ENCODE assay signal across 9 cellular contexts in the genomic region with DNA sequence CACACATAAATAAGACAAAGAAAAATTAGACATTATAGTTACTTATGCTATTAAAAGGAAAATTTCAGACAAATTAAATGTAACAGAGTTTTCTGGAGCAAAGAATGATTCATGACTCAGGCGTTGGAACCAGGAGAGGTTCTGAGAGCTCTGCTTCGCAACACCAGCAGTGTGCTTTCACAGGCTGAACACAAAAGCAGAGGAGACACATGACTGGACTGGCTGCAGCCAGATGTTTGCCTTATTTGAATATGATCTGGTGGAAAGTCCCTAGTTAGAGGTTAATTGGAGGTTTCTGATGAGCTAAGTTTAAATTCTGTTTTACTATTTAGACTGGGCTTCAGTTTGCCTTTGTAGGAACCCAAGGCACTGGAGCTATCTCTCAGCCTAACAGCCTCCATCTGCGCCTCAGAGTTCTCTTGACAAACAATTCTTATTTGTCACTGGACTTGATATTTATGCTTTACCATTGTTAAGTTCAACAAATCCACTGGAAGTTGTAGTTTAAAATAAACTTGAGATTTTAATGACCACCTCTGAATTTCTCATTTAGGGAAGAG. TPM values are rescaled to one million over a fixed set of nuclear protein-coding genes. Genes with fewer than 3 reads are reported as not detected.
DNase-seq lines count a peak whose midpoint lies in the region; ATAC-seq and TF ChIP-seq lines count a peak whose summit lies in the region.
"Had no signal": no experiment of that assay in that cellular context is flagged by ENCODE, and none has a peak within 500 bp of the region (broad histone marks: within the 10 kb centered on the region; RNA-seq: fewer than 3 reads in every experiment).

No MANE protein-coding gene starts in this region.

- no peak for TF ChIP-seq POLR2A in tibial nerve (IDR thresholded peaks at IDR 0.05)

- TF ChIP-seq EP300 in tibial nerve (IDR thresholded peaks at IDR 0.05): no peak

- ATAC-seq in GM18519 (IDR thresholded peaks at IDR 0.05; ENCODE audit: low FRiP score, unreplicated experiment): peak; percentile 94
- peak; percentile 95 for ATAC-seq in GM21825 (IDR thresholded peaks at IDR 0.05; ENCODE audit: unreplicated experiment)

- H3K4me3 ChIP-seq in tibial nerve: no peak overlapping the region

- no peak for TF ChIP-seq CTCF in tibial nerve (IDR thresholded peaks at IDR 0.05)

- H3K27me3 ChIP-seq in tibial nerve: no peaks in the 10 kb centered on the region

- DNase-seq in LHCN-M2 (ENCODE audit: low read depth) (peak; percentile 21), medulla oblongata (ENCODE audit: extremely low spot score) (peak; percentile 77), tibial nerve (ENCODE audit: low spot score in 2 of 2) (no peak), NCI-H510A treated with DMSO at 0.1 percent for 48 hours (lab: John Stamatoyannopoulos, UW) (no peak), NCI-H2029 treated with DMSO at 0.1 percent for 48 hours (lab: John Stamatoyannopoulos, UW) (no peak)
- no peak for DNase-seq in central memory CD4-positive, alpha-beta T cell
- DNase-seq: activated CD4-positive, alpha-beta T cell treated with anti-CD3 and anti-CD28 coated beads, Interleukin-2, amount 10 ng/mL, durations not matched to agents 7 days and 5 days had no signal

- no peak overlapping the region for H3K27ac ChIP-seq in tibial nerve

- 74 to 84% methylated on average over 3 of the region's 3 CpGs for WGBS in tibial nerve, 2 donors

- peaks cover 0 to 96% (median 25%) of the 10 kb centered on the region in 3 donors for H3K36me3 ChIP-seq in tibial nerve

- no peaks in the 10 kb centered on the region for H3K9me3 ChIP-seq in tibial nerve

- H3K4me1 ChIP-seq in tibial nerve: no peaks in the 10 kb centered on the region

RNA-seq across cellular contexts. Expression of gene BOD1L1, which starts 16.2 kb away (rescaled TPM):
- total RNA-seq in LHCN-M2 (2014; rRNA removed) (22.8 and 29.6 TPM in 2 replicates), tibial nerve (10 to 100 TPM; 41.5 to 53.8 (median 47.8) TPM)
- 7.5 TPM for polyA plus RNA-seq in LHCN-M2 (2012)

Comparison
In these comparisons a context has a peak if more than half of its experiments do, and no peak if none do; other contexts are left out.
1. DNase-seq: peak in LHCN-M2 (single experiment) and medulla oblongata (single experiment); none in tibial nerve (0 of 2), NCI-H510A treated with DMSO at 0.1 percent for 48 hours (single experiment), central memory CD4-positive, alpha-beta T cell (single experiment) and NCI-H2029 treated with DMSO at 0.1 percent for 48 hours (single experiment).